37 cellular contexts compared by ENCODE assay signal in genomic region chr10:14699482-14699881, GRCh38.
"Had no signal": no experiment of that assay in that cellular context is flagged by ENCODE, and none has a peak within 500 bp of the region (broad histone marks: within the 10 kb centered on the region; RNA-seq: fewer than 3 reads in every experiment).

No MANE protein-coding gene starts in this region.

- H3K4me3 Mint-ChIP-seq: activated CD4-positive, alpha-beta memory T cell treated with anti-CD3 and anti-CD28 coated beads, Interleukin-2, amount 10 ng/mL, durations not matched to agents 7 days and 5 days; activated CD4-positive, alpha-beta T cell treated with anti-CD3 and anti-CD28 coated beads for 36 hours; activated CD4-positive, alpha-beta T cell treated with anti-CD3 and anti-CD28 coated beads, Interleukin-2, amount 10 ng/mL, durations not matched to agents 24 days and 14 days; activated CD8-positive, alpha-beta memory T cell treated with anti-CD3 and anti-CD28 coated beads, Interleukin-2, amount 10 ng/mL, durations not matched to agents 7 days and 5 days; activated CD8-positive, alpha-beta T cell treated with anti-CD3 and anti-CD28 coated beads, Interleukin-2, amount 10 ng/mL, durations not matched to agents 7 days and 5 days; activated naive CD4-positive, alpha-beta T cell treated with anti-CD3 and anti-CD28 coated beads for 36 hours; activated naive CD8-positive, alpha-beta T cell; activated naive CD8-positive, alpha-beta T cell treated with anti-CD3 and anti-CD28 coated beads, Interleukin-2, amount 10 ng/mL, durations not matched to agents 7 days and 5 days; activated naive CD8-positive, alpha-beta T cell treated with anti-CD3 and anti-CD28 coated beads, Interleukin-2, amount 50 U/mL, for 24 hours; activated T-cell treated with anti-CD3 and anti-CD28 coated beads, Interleukin-2, amount 50 U/mL, for 24 hours; brain; central memory CD8-positive, alpha-beta T cell; T-helper 1 cell treated with Interleukin-12 subunit alpha and Interleukin-12 subunit beta and Interleukin-4 antibody, amounts not matched to agents 30 μg/mL and 1 μg/mL, for 36 hours; T-helper 2 cell treated with Interferon-gamma antibody and Interleukin-4, amounts not matched to agents 5 μg/mL and 100 μg/mL, for 36 hours had no signal

- H3K27me3 ChIP-seq: ascending aorta, cardiac muscle cell had no signal

- H3K9me3 Mint-ChIP-seq: activated CD4-positive, alpha-beta memory T cell treated with anti-CD3 and anti-CD28 coated beads, Interleukin-2, amount 10 ng/mL, durations not matched to agents 7 days and 5 days; activated naive CD8-positive, alpha-beta T cell treated with anti-CD3 and anti-CD28 coated beads, Interleukin-2, amount 10 ng/mL, durations not matched to agents 7 days and 5 days; activated naive CD8-positive, alpha-beta T cell treated with anti-CD3 and anti-CD28 coated beads, Interleukin-2, amount 50 U/mL, for 24 hours; activated T-cell treated with anti-CD3 and anti-CD28 coated beads, Interleukin-2, amount 50 U/mL, for 24 hours; activated T-helper 2 cell treated with anti-CD3 and anti-CD28 coated beads, Interferon-gamma antibody, Interleukin-2, Interleukin-4, amounts not matched to agents 10 μg/mL and 5 μg/mL and 100 μg/mL, durations not matched to agents 14 hours and 24 hours and 36 hours; central memory CD8-positive, alpha-beta T cell had no signal

- H3K36me3 Mint-ChIP-seq: activated CD8-positive, alpha-beta memory T cell treated with anti-CD3 and anti-CD28 coated beads, Interleukin-2, amount 10 ng/mL, durations not matched to agents 7 days and 5 days; activated naive CD8-positive, alpha-beta T cell treated with anti-CD3 and anti-CD28 coated beads, Interleukin-2, amount 10 ng/mL, durations not matched to agents 7 days and 5 days; brain had no signal

- DNase-seq: activated CD4-positive, alpha-beta memory T cell treated with anti-CD3 and anti-CD28 coated beads, Interleukin-2, amount 10 ng/mL, durations not matched to agents 7 days and 5 days; activated CD4-positive, alpha-beta T cell treated with anti-CD3 and anti-CD28 coated beads for 1 hour; activated CD4-positive, alpha-beta T cell treated with anti-CD3 and anti-CD28 coated beads for 36 hours; activated CD4-positive, alpha-beta T cell treated with anti-CD3 and anti-CD28 coated beads, Interleukin-2, amount 10 ng/mL, durations not matched to agents 24 days and 14 days; activated CD4-positive, alpha-beta T cell treated with anti-CD3 and anti-CD28 coated beads, Interleukin-2, amount 50 U/mL, for 48 hours; activated CD4-positive, CD25-positive, alpha-beta regulatory T cell; activated CD8-positive, alpha-beta memory T cell treated with anti-CD3 and anti-CD28 coated beads for 24 hours; activated CD8-positive, alpha-beta memory T cell treated with anti-CD3 and anti-CD28 coated beads, Interleukin-2, amount 10 ng/mL, durations not matched to agents 7 days and 5 days; activated CD8-positive, alpha-beta memory T cell treated with anti-CD3 and anti-CD28 coated beads, Interleukin-2, amount 50 U/mL, for 48 hours; activated CD8-positive, alpha-beta T cell treated with anti-CD3 and anti-CD28 coated beads, Interleukin-2, amount 10 ng/mL, durations not matched to agents 7 days and 5 days; activated effector memory CD4-positive, alpha-beta T cell treated with Interleukin-2 at 50 U/mL for 16 hours; activated gamma-delta T cell; activated naive CD4-positive, alpha-beta T cell treated with anti-CD3 and anti-CD28 coated beads for 36 hours; activated naive CD4-positive, alpha-beta T cell treated with anti-CD3 and anti-CD28 coated beads, Interleukin-2, amount 50 U/mL, for 16 hours; activated naive CD8-positive, alpha-beta T cell treated with anti-CD3 and anti-CD28 coated beads, Interleukin-2, amount 10 ng/mL, durations not matched to agents 7 days and 5 days; activated naive CD8-positive, alpha-beta T cell treated with anti-CD3 and anti-CD28 coated beads, Interleukin-2, amount 50 U/mL, for 24 hours; activated T-cell treated with anti-CD3 and anti-CD28 coated beads, Interleukin-2, amount 50 U/mL, for 24 hours; activated T-cell treated with anti-CD3 and anti-CD28 coated beads, Interleukin-2, amount 50 U/mL, for 48 hours; amygdala; anterior cingulate cortex; caudate nucleus; cerebellar nuclear complex; T-helper 1 cell; T-helper 2 cell; T-helper 9 cell had no signal

- H3K27me3 Mint-ChIP-seq: activated CD4-positive, alpha-beta memory T cell treated with anti-CD3 and anti-CD28 coated beads, Interleukin-2, amount 10 ng/mL, durations not matched to agents 7 days and 5 days; activated CD4-positive, alpha-beta T cell treated with anti-CD3 and anti-CD28 coated beads for 36 hours; activated CD4-positive, alpha-beta T cell treated with anti-CD3 and anti-CD28 coated beads, Interleukin-2, amount 10 ng/mL, durations not matched to agents 24 days and 14 days; activated naive CD8-positive, alpha-beta T cell; activated naive CD8-positive, alpha-beta T cell treated with anti-CD3 and anti-CD28 coated beads, Interleukin-2, amount 10 ng/mL, durations not matched to agents 7 days and 5 days; activated T-cell treated with anti-CD3 and anti-CD28 coated beads, Interleukin-2, amount 50 U/mL, for 24 hours; central memory CD8-positive, alpha-beta T cell had no signal

- H3K36me3 ChIP-seq: ascending aorta, cardiac muscle cell had no signal

- H3K4me1 ChIP-seq: ascending aorta had no signal

- H3K4me3 ChIP-seq: ascending aorta, cardiac muscle cell had no signal

- H3K9me3 ChIP-seq: ascending aorta had no signal

- H3K27ac Mint-ChIP-seq: activated CD4-positive, alpha-beta memory T cell treated with anti-CD3 and anti-CD28 coated beads, Interleukin-2, amount 10 ng/mL, durations not matched to agents 7 days and 5 days; activated CD4-positive, alpha-beta T cell treated with anti-CD3 and anti-CD28 coated beads for 36 hours; activated CD4-positive, alpha-beta T cell treated with anti-CD3 and anti-CD28 coated beads, Interleukin-2, amount 10 ng/mL, durations not matched to agents 24 days and 14 days; activated CD8-positive, alpha-beta memory T cell treated with anti-CD3 and anti-CD28 coated beads, Interleukin-2, amount 10 ng/mL, durations not matched to agents 7 days and 5 days; activated CD8-positive, alpha-beta T cell treated with anti-CD3 and anti-CD28 coated beads, Interleukin-2, amount 10 ng/mL, durations not matched to agents 7 days and 5 days; activated naive CD4-positive, alpha-beta T cell treated with anti-CD3 and anti-CD28 coated beads for 36 hours; activated naive CD8-positive, alpha-beta T cell; activated naive CD8-positive, alpha-beta T cell treated with anti-CD3 and anti-CD28 coated beads, Interleukin-2, amount 10 ng/mL, durations not matched to agents 7 days and 5 days; activated naive CD8-positive, alpha-beta T cell treated with anti-CD3 and anti-CD28 coated beads, Interleukin-2, amount 50 U/mL, for 24 hours; activated T-cell treated with anti-CD3 and anti-CD28 coated beads, Interleukin-2, amount 50 U/mL, for 24 hours; activated T-helper 2 cell treated with anti-CD3 and anti-CD28 coated beads, Interferon-gamma antibody, Interleukin-2, Interleukin-4, amounts not matched to agents 10 μg/mL and 5 μg/mL and 100 μg/mL, durations not matched to agents 14 hours and 24 hours and 36 hours; T-helper 1 cell treated with Interleukin-12 subunit alpha and Interleukin-12 subunit beta and Interleukin-4 antibody, amounts not matched to agents 30 μg/mL and 1 μg/mL, for 36 hours; T-helper 2 cell treated with Interferon-gamma antibody and Interleukin-4, amounts not matched to agents 5 μg/mL and 100 μg/mL, for 36 hours had no signal

- H3K4me1 Mint-ChIP-seq: activated CD4-positive, alpha-beta memory T cell treated with anti-CD3 and anti-CD28 coated beads, Interleukin-2, amount 10 ng/mL, durations not matched to agents 7 days and 5 days; activated CD4-positive, alpha-beta T cell treated with anti-CD3 and anti-CD28 coated beads, Interleukin-2, amount 10 ng/mL, durations not matched to agents 24 days and 14 days; activated CD8-positive, alpha-beta memory T cell treated with anti-CD3 and anti-CD28 coated beads, Interleukin-2, amount 10 ng/mL, durations not matched to agents 7 days and 5 days; activated naive CD8-positive, alpha-beta T cell treated with anti-CD3 and anti-CD28 coated beads, Interleukin-2, amount 10 ng/mL, durations not matched to agents 7 days and 5 days; activated naive CD8-positive, alpha-beta T cell treated with anti-CD3 and anti-CD28 coated beads, Interleukin-2, amount 50 U/mL, for 24 hours; brain; central memory CD8-positive, alpha-beta T cell had no signal

- FAIRE-seq: bronchial epithelial cell, TTC549 had no signal

- ATAC-seq: activated CD4-positive, CD25-positive, alpha-beta regulatory T cell treated with anti-CD3 and anti-CD28 coated beads, Interleukin-2, amount 50 U/mL, for 24 hours; activated CD8-positive, alpha-beta memory T cell treated with anti-CD3 and anti-CD28 coated beads, Interleukin-2, amount 10 ng/mL, durations not matched to agents 7 days and 5 days; activated CD8-positive, alpha-beta T cell treated with anti-CD3 and anti-CD28 coated beads, Interleukin-2, amount 10 ng/mL, durations not matched to agents 7 days and 5 days; activated naive CD8-positive, alpha-beta T cell treated with anti-CD3 and anti-CD28 coated beads, Interleukin-2, amount 50 U/mL, for 24 hours had no signal

- H3K27ac ChIP-seq: ascending aorta, cardiac muscle cell, VCaP had no signal
